Comparison of ENCODE assay signal across 1 cellular context in genomic region chr14:68210729-68211299, GRCh38.
TF ChIP-seq lines count a peak whose summit lies in the region.

No MANE protein-coding gene starts in this region.

TF ChIP-seq in SK-N-SH, 30 proteins besides CTCF, POLR2A, EP300 and RAD21 (continued from another document):
- TF ChIP-seq IRF3 (IDR thresholded peaks at IDR 0.05; ENCODE audit: low read depth, low read length) (no peak), MEF2A (IDR thresholded peaks at IDR 0.05; ENCODE audit: borderline replicate concordance, low read depth) (0 out of 2 replicates have a peak, but pooled peaks have one; percentile 38), FOSL2 (IDR thresholded peaks at IDR 0.05; ENCODE audit: borderline replicate concordance, low read depth) (no peak; the same call in none of the 2 replicates), ELF1 (IDR thresholded peaks at IDR 0.05) (no peak), REST (IDR thresholded peaks at IDR 0.05; ENCODE audit: low read depth, low read length) (no peak), TCF12 (IDR thresholded peaks at IDR 0.05) (peak; percentile 92), SIN3A (IDR thresholded peaks at IDR 0.05; ENCODE audit: borderline replicate concordance, low read depth, low read length) (peak; percentile 85; the same call in 1 of the 2 replicates), TEAD4 (IDR thresholded peaks at IDR 0.05; ENCODE audit: borderline replicate concordance, insufficient read depth) (peak; percentile 87), FOXM1 (IDR thresholded peaks at IDR 0.05; ENCODE audit: low read depth) (peak; percentile 83; the same call in 1 of the 2 replicates), RCOR1 (IDR thresholded peaks at IDR 0.05; ENCODE audit: low read length) (no peak), EZH2phosphoT487 (IDR thresholded peaks at IDR 0.05; ENCODE audit: borderline replicate concordance, low read depth) (no peak), POLR2AphosphoS5 (IDR thresholded peaks at IDR 0.05; ENCODE audit: low read depth, low read length) (peak; percentile 81; the same call in 1 of the 2 replicates), NFIC (IDR thresholded peaks at IDR 0.05; ENCODE audit: borderline replicate concordance) (peak; percentile 66), MXI1 (IDR thresholded peaks at IDR 0.05; ENCODE audit: low read depth, low read length) (no peak), NRF1 (IDR thresholded peaks at IDR 0.05; ENCODE audit: low read depth, low read length) (no peak), GABPA (IDR thresholded peaks at IDR 0.05; ENCODE audit: low read depth) (no peak; the same call in 1 of the 2 replicates), JUND (IDR thresholded peaks at IDR 0.05) (peak; percentile 62; the same call in 1 of the 2 replicates), TAF1 (IDR thresholded peaks at IDR 0.05; ENCODE audit: borderline replicate concordance, low read depth, low read length) (no peak)
- TF ChIP-seq, protein P1, sequence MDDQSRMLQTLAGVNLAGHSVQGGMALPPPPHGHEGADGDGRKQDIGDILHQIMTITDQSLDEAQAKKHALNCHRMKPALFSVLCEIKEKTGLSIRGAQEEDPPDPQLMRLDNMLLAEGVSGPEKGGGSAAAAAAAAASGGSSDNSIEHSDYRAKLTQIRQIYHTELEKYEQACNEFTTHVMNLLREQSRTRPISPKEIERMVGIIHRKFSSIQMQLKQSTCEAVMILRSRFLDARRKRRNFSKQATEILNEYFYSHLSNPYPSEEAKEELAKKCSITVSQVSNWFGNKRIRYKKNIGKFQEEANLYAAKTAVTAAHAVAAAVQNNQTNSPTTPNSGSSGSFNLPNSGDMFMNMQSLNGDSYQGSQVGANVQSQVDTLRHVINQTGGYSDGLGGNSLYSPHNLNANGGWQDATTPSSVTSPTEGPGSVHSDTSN (IDR thresholded peaks at IDR 0.05) = peak; percentile 93
- TF ChIP-seq, protein P2, sequence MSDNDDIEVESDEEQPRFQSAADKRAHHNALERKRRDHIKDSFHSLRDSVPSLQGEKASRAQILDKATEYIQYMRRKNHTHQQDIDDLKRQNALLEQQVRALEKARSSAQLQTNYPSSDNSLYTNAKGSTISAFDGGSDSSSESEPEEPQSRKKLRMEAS (IDR thresholded peaks at IDR 0.05; ENCODE audit: low read depth) = peak; percentile 92
